8 cellular contexts compared by ENCODE assay signal in the genomic region with DNA sequence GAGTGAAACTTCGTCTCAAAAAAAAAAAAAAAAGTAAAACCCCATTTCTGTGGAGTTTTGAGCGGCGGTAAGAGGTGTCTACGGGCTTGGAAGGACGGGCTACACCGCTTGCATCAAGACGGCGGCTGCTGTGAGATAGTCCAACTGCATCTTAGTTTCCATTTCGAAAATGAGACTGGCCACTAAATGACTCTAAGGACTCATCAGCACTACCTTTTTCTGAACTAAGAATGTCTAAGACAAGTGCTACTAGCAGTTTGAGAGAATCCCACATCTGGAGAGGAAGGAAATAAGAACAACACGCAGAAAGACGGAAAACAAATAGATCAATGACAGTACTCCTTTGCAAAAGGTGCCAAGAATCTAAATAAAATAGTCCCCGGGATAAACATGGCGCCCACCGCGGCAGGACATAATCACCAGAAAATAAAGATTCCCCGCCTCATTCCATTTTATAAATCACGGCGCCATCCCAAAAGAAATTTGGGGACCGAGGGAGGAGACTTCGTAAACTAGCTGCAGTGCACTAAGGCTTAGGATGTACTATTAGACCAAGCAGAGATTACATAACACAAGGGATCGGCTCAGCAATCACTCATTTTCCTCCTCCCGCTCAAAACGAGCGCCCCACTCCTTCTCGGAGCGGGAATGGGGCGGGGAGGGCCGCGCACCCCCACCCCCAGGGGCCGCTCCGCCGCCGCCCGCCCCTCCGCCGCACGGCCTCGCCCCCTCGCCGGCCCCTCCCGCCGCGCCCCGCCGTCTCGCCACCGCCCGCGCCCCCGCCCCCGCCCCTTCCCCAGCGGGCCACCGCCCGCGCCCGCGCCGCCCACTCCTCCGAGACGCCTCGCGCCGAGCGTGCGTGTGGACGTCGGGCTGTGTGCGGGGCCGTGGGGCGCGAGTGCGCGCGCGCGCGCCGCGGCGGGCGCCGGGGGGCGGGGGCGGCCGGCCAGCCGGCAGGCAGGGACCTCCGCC. TPM values are rescaled to one million over a fixed set of nuclear protein-coding genes. Genes with fewer than 3 reads are reported as not detected.
DNase-seq lines count a peak whose midpoint lies in the region; FAIRE-seq and TF ChIP-seq lines count a peak whose summit lies in the region.

No MANE protein-coding gene starts in this region.

- POLR2A ChIA-PET in endothelial cell of umbilical vein (lab: Charles Lee), result interaction anchor here (0.7 to 1.6 kb wide), 4 partner anchors 14 to 257 kb away, joined by 5 read pairs; no protein-coding TSS in a partner anchor

- H3K36me3 ChIP-seq in ACC112 (ENCODE audit: insufficient read depth, low read length) (no peaks in the 10 kb centered on the region; the same call in 1 of the 2 replicates), endothelial cell of umbilical vein (ENCODE audit: control insufficient read depth in 2 of 2, extremely low read depth in 1 of 2, insufficient read depth in 2 of 2, low read length in 2 of 2) (no peaks in the 10 kb centered on the region)

- H3K9me1 ChIP-seq in endothelial cell of umbilical vein (replicated peaks; ENCODE audit: control insufficient read depth, extremely low read depth, insufficient read depth, low read length), result no peaks in the 10 kb centered on the region

- no peaks in the 10 kb centered on the region for H3K9me3 ChIP-seq in endothelial cell of umbilical vein (replicated peaks; ENCODE audit: control insufficient read depth, insufficient read depth, low read length)

- CTCF ChIA-PET in endothelial cell of umbilical vein (lab: Charles Lee), result no interaction called here

- H3K79me2 ChIP-seq in ACC112 (ENCODE audit: control insufficient read depth, insufficient read depth, low read length, unreplicated experiment) (peaks cover 48% of the 10 kb centered on the region), endothelial cell of umbilical vein (ENCODE audit: control insufficient read depth, insufficient read depth, low read length) (peaks cover 50% of the 10 kb centered on the region)

- H3K4me3 Mint-ChIP-seq in mesothelial cell of epicardium, result peak overlapping the region; percentile 75

- peak overlapping the region; percentile 87 for H3K9ac ChIP-seq in endothelial cell of umbilical vein (replicated peaks; ENCODE audit: extremely low read depth, insufficient read depth, low read length)

- peaks cover 23% of the 10 kb centered on the region for H3K4me1 ChIP-seq in ACC112 (ENCODE audit: control insufficient read depth, insufficient read depth, low read length, unreplicated experiment)
- peaks cover 9% of the 10 kb centered on the region for H3K4me1 ChIP-seq in endothelial cell of umbilical vein (ENCODE audit: control insufficient read depth, extremely low read depth, insufficient read depth, low read length)

- H3K27me3 ChIP-seq in ACC112 (ENCODE audit: insufficient read depth, low read length) (no peaks in the 10 kb centered on the region), endothelial cell of umbilical vein (ENCODE audit: control insufficient read depth in 2 of 2, insufficient read depth in 2 of 2, low read length in 2 of 2) (peaks cover 4 to 8% of the 10 kb centered on the region in 2 experiments)

- peak overlapping the region; percentile 87 for H3K27ac Mint-ChIP-seq in mesothelial cell of epicardium

- H3K27me3 Mint-ChIP-seq in mesothelial cell of epicardium (ENCODE audit: low read depth), result peaks cover 10% of the 10 kb centered on the region

- peak overlapping the region; percentile 57 for H2AFZ ChIP-seq in ACC112 (ENCODE audit: low read length, unreplicated experiment)
- H2AFZ ChIP-seq in endothelial cell of umbilical vein (ENCODE audit: low read depth, low read length), result peak overlapping the region; percentile 16

- peak in 54 of 76 experiments; percentile 5 to 83 (median 44) for DNase-seq in HUDEP-2 (lab: John Stamatoyannopoulos, UW; ENCODE audit: unreplicated experiment in 76 of 76)
- peak; percentile 46 for DNase-seq in NOMO-1 treated with dmso at 0.1 percent for 144 hours (lab: John Stamatoyannopoulos, UW; ENCODE audit: unreplicated experiment)
- DNase-seq in activated T-cell treated with anti-CD3 and anti-CD28 coated beads for 1 hour (ENCODE audit: low read depth), result peak; percentile 55
- DNase-seq in endothelial cell of umbilical vein (ENCODE audit: low read depth, low spot score), result peak; percentile 74
- peak; percentile 66 to 69 for DNase-seq in mesothelial cell of epicardium (ENCODE audit: low spot score in 2 of 2, unreplicated experiment in 2 of 2)
- peak; percentile 26 to 39 for DNase-seq in stimulated activated CD8-positive, alpha-beta memory T cell treated with anti-CD3 and anti-CD28 coated beads, Interleukin-15, amount 100 ng/mL, for 48 hours (ENCODE audit: low read depth in 2 of 2)

- peaks cover 32% of the 10 kb centered on the region for H3K4me1 Mint-ChIP-seq in mesothelial cell of epicardium

- no peaks in the 10 kb centered on the region for H4K20me1 ChIP-seq in endothelial cell of umbilical vein (replicated peaks; ENCODE audit: control insufficient read depth, extremely low read depth, insufficient read depth, low read length)

- TSS peak; percentile 43 for BruUV-seq in endothelial cell of umbilical vein (replicated peaks; lab: Mats Ljungman, UMichigan)

- TF ChIP-seq POLR2A in GM19099 (IDR thresholded peaks at IDR 0.05; ENCODE audit: extremely low read depth, insufficient read length, low read depth) (peak; percentile 37), endothelial cell of umbilical vein (IDR thresholded peaks at IDR 0.05; ENCODE audit: low read depth, low read length) (no peak)

- no peak for TF ChIP-seq CTCF in endothelial cell of umbilical vein (IDR thresholded peaks at IDR 0.05; ENCODE audit: extremely low read depth in 1 of 2, insufficient read depth in 1 of 2, low read depth in 1 of 2, low read length in 2 of 2)
- no peak for TF ChIP-seq CTCF in mesothelial cell of epicardium (IDR thresholded peaks at IDR 0.05; ENCODE audit: unreplicated experiment)

- H3K27ac ChIP-seq in ACC112 (ENCODE audit: low read depth, low read length), result peak overlapping the region; percentile 77
- H3K27ac ChIP-seq in endothelial cell of umbilical vein (ENCODE audit: insufficient read depth, low read depth, low read length), result peak overlapping the region; percentile 57

- no peak for FAIRE-seq in endothelial cell of umbilical vein (lab: Jason Lieb, UNC)

- H3K9me3 Mint-ChIP-seq in mesothelial cell of epicardium, result no peaks in the 10 kb centered on the region

- H3K4me2 ChIP-seq in endothelial cell of umbilical vein (ENCODE audit: insufficient read depth, low read length), result peak overlapping the region; percentile 62

- H3K36me3 Mint-ChIP-seq in mesothelial cell of epicardium, result no peaks in the 10 kb centered on the region

- intact Hi-C loops in endothelial cell of umbilical vein (cut with micrococcal nuclease), result loop anchor here (2.0 to 5.0 kb wide), 3 partner anchors 53 to 154 kb away; partner anchors contain the start of genes CGN, SNX27 and TUFT1

- peak overlapping the region; percentile 90 for H3K4me3 ChIP-seq in ACC112 (ENCODE audit: low read depth, low read length)
- H3K4me3 ChIP-seq in endothelial cell of umbilical vein (replicated peaks in 1 of 3; ENCODE audit: insufficient read depth in 1 of 3, low read depth in 1 of 3, low read length in 3 of 3), result peak overlapping the region; percentile 52 to 95 (median 94)

- dilution Hi-C loops in endothelial cell of umbilical vein (cut with MboI; ENCODE audit: extremely low pct_ligation_motif_present, low sequenced_read_pairs), result no loop called here

TF ChIP-seq in endothelial cell of umbilical vein, 7 proteins besides CTCF, POLR2A, EP300 and RAD21:
- TF ChIP-seq POLR2AphosphoS5 (IDR thresholded peaks at IDR 0.05; ENCODE audit: insufficient read depth, low read depth, low read length) (peak; percentile 80), MYC (IDR thresholded peaks at IDR 0.05; ENCODE audit: low read depth, low read length) (no peak)
TF ChIP-seq in endothelial cell of umbilical vein: peak in this region for 1.

RNA-seq across cellular contexts. Expression of gene POGZ, which starts 1.1 kb away (rescaled TPM):
- total RNA-seq in endothelial cell of umbilical vein (91.2 and 96.7 TPM in 2 replicates), mesothelial cell of epicardium (169 to 182 TPM (median 179 TPM) in 3 replicates)
- 49.2 and 50.7 TPM in 2 replicates for polyA plus RNA-seq in endothelial cell of umbilical vein
- 28.7 and 29.6 TPM in 2 replicates for polyA plus RNA-seq in endothelial cell of umbilical vein (2011; cell fraction: cytosol; rRNA removed)
- 183 and 193 TPM in 2 replicates for polyA plus RNA-seq in endothelial cell of umbilical vein (2011; cell fraction: nucleus; rRNA removed)
- 28.9 and 34.0 TPM in 2 replicates for polyA plus RNA-seq in endothelial cell of umbilical vein (2012)
- 183 and 203 TPM in 2 replicates for polyA minus RNA-seq in endothelial cell of umbilical vein
- 43.1 TPM for polyA minus RNA-seq in endothelial cell of umbilical vein (2011; cell fraction: cytosol; rRNA and poly(A)+ RNA removed)
- 138 and 188 TPM in 2 replicates for polyA minus RNA-seq in endothelial cell of umbilical vein (2011; cell fraction: nucleus; rRNA and poly(A)+ RNA removed)

RNA-seq across cellular contexts. Expression of gene CGN, which starts 53.0 kb away (rescaled TPM):
- total RNA-seq in endothelial cell of umbilical vein (0.73 and 1.2 TPM in 2 replicates), mesothelial cell of epicardium (37.5 to 39.1 TPM (median 38.9 TPM) in 3 replicates)
- 0.32 and 0.37 TPM in 2 replicates for polyA plus RNA-seq in endothelial cell of umbilical vein
- 0.18 and 0.22 TPM in 2 replicates for polyA plus RNA-seq in endothelial cell of umbilical vein (2011; cell fraction: cytosol; rRNA removed)
- 1.8 and 2.8 TPM in 2 replicates for polyA plus RNA-seq in endothelial cell of umbilical vein (2011; cell fraction: nucleus; rRNA removed)
- 0.07 and 0.70 TPM in 2 replicates for polyA plus RNA-seq in endothelial cell of umbilical vein (2012)
- polyA minus RNA-seq in endothelial cell of umbilical vein, result 0.61 and 2.7 TPM in 2 replicates
- polyA minus RNA-seq in endothelial cell of umbilical vein (2011; cell fraction: cytosol; rRNA and poly(A)+ RNA removed), result 0.41 TPM
- polyA minus RNA-seq in endothelial cell of umbilical vein (2011; cell fraction: nucleus; rRNA and poly(A)+ RNA removed), result 0.38 and 0.96 TPM in 2 replicates

RNA-seq across cellular contexts. Expression of gene PSMB4, which starts 58.8 kb away (rescaled TPM):
- total RNA-seq in endothelial cell of umbilical vein (322 and 335 TPM in 2 replicates), mesothelial cell of epicardium (202 to 207 TPM (median 202 TPM) in 3 replicates)
- 835 and 874 TPM in 2 replicates for polyA plus RNA-seq in endothelial cell of umbilical vein
- polyA plus RNA-seq in endothelial cell of umbilical vein (2011; cell fraction: cytosol; rRNA removed), result 578 and 639 TPM in 2 replicates
- 591 and 673 TPM in 2 replicates for polyA plus RNA-seq in endothelial cell of umbilical vein (2011; cell fraction: nucleus; rRNA removed)
- polyA plus RNA-seq in endothelial cell of umbilical vein (2012), result 341 and 438 TPM in 2 replicates
- polyA minus RNA-seq in endothelial cell of umbilical vein, result 333 and 375 TPM in 2 replicates
- polyA minus RNA-seq in endothelial cell of umbilical vein (2011; cell fraction: cytosol; rRNA and poly(A)+ RNA removed), result 259 TPM
- polyA minus RNA-seq in endothelial cell of umbilical vein (2011; cell fraction: nucleus; rRNA and poly(A)+ RNA removed), result 64.9 and 91.2 TPM in 2 replicates

Comparison
In these comparisons a context has a peak if more than half of its experiments do, and no peak if none do; other contexts are left out.
1. Peak in every context shown above with its lines: DNase-seq, H3K4me3 ChIP-seq and H3K27ac ChIP-seq.
2. RNA of gene CGN, which starts 53.0 kb away (total RNA-seq): 37.5 to 39.1 TPM in mesothelial cell of epicardium; 0.73 to 1.2 TPM in endothelial cell of umbilical vein; every median in the first group is over 10 times any median in the second.